In genomic region chr1:83998205-83998598, GRCh38 we compare ENCODE assay signal across 8 cellular contexts. TPM values are rescaled to one million over a fixed set of nuclear protein-coding genes. Genes with fewer than 3 reads are reported as not detected.
DNase-seq lines count a peak whose midpoint lies in the region; ATAC-seq and TF ChIP-seq lines count a peak whose summit lies in the region.

No MANE protein-coding gene starts in this region.

- BruUV-seq in Caco-2 (replicated peaks; lab: Mats Ljungman, UMichigan), result no TSS peak

- H3K4me1 Mint-ChIP-seq in Caco-2 (ENCODE audit: low read depth, unreplicated experiment) (no peaks in the 10 kb centered on the region), natural killer cell (peaks cover 12 to 14% of the 10 kb centered on the region in 2 donors)

- H3K27me3 Mint-ChIP-seq in Caco-2 (ENCODE audit: insufficient read depth, unreplicated experiment) (peaks cover 7% of the 10 kb centered on the region), natural killer cell (ENCODE audit: low read depth in 2 of 2) (peaks cover 46 to 77% of the 10 kb centered on the region in 2 donors)

- H3K36me3 ChIP-seq in Caco-2 (ENCODE audit: control insufficient read depth, insufficient read depth, low read length), result no peaks in the 10 kb centered on the region

- H3K27ac ChIP-seq in coronary artery, result peak overlapping the region; percentile 96 to 98

- H3K36me3 Mint-ChIP-seq in Caco-2 (ENCODE audit: insufficient read depth, unreplicated experiment), result no peaks in the 10 kb centered on the region
- H3K36me3 Mint-ChIP-seq in natural killer cell, result no peaks in the 10 kb centered on the region

- no peaks in the 10 kb centered on the region; the same call in 1 of the 2 replicates for H3K27me3 ChIP-seq in Caco-2 (replicated peaks; ENCODE audit: control insufficient read depth, insufficient read depth, low read length)

- H3K9me3 Mint-ChIP-seq in Caco-2 (ENCODE audit: unreplicated experiment) (no peaks in the 10 kb centered on the region), natural killer cell (no peaks in the 10 kb centered on the region)

- POLR2A ChIA-PET in Caco-2 (lab: Charles Lee), result interaction anchor here (0.5 to 0.6 kb wide), 2 partner anchors 40 to 840 kb away, joined by 3 to 4 read pairs; no protein-coding TSS in a partner anchor

- peak in 2 of 3 donors; percentile 10 for ATAC-seq in natural killer cell
- ATAC-seq in HG03139 (IDR thresholded peaks at IDR 0.05; ENCODE audit: unreplicated experiment), result no peak

- H3K4me3 Mint-ChIP-seq in Caco-2 (ENCODE audit: unreplicated experiment) (peak overlapping the region; percentile 68), natural killer cell (peak overlapping the region; percentile 88)

- intact Hi-C loops in Caco-2 (cut with micrococcal nuclease; ENCODE audit: unreplicated experiment) (loop anchor here (2.0 kb wide), 1 partner anchor 81 kb away; no protein-coding TSS in a partner anchor), natural killer cell (cut with micrococcal nuclease) (no loop called here)

- TF ChIP-seq CTCF in Caco-2 (IDR thresholded peaks at IDR 0.05; ENCODE audit: insufficient read depth in 1 of 2, low read depth in 1 of 2, low read length in 1 of 2, severe bottlenecking in 1 of 2, unreplicated experiment in 1 of 2) (no peak), coronary artery (IDR thresholded peaks at IDR 0.05) (no peak), natural killer cell (IDR thresholded peaks at IDR 0.05) (no peak)

- CTCF ChIA-PET in Caco-2 (lab: Charles Lee), result interaction anchor here (0.6 kb wide), 1 partner anchor 605 kb away, joined by 3 read pairs; no protein-coding TSS in a partner anchor

- H3K4me3 ChIP-seq in Caco-2 (ENCODE audit: low read depth, low read length) (no peak overlapping the region), coronary artery (peak overlapping the region; percentile 100)

- H3K27ac Mint-ChIP-seq in Caco-2 (ENCODE audit: unreplicated experiment) (no peak overlapping the region), natural killer cell (peak overlapping the region in 1 of 2 donors; percentile 74)

- H3K4me1 ChIP-seq in Caco-2, result no peaks in the 10 kb centered on the region

- no peaks in the 10 kb centered on the region for H3K9me3 ChIP-seq in Caco-2

- DNase-seq in Caco-2, result no peak
- peak; percentile 30 for DNase-seq in NCI-H2227 treated with DMSO at 0.1 percent for 48 hours (lab: John Stamatoyannopoulos, UW)
- DNase-seq in coronary artery (ENCODE audit: low spot score), result no peak
- DNase-seq in natural killer cell, result no peak
- no peak for DNase-seq in mucosa of gallbladder (ENCODE audit: low spot score)
- no peak for DNase-seq in activated CD8-positive, alpha-beta memory T cell treated with anti-CD3 and anti-CD28 coated beads, Interleukin-2, amount 50 U/mL, for 4 hours
- DNase-seq in activated CD4-positive, alpha-beta T cell treated with anti-CD3 and anti-CD28 coated beads, Interleukin-2, amount 50 U/mL, for 1 hour, result no peak

RNA-seq across cellular contexts. Expression of gene TTLL7, which starts 0.7 kb away (rescaled TPM):
- total RNA-seq in Caco-2 (2022) (0.56 and 0.75 TPM in 2 replicates), natural killer cell (1 to 10 TPM in 1 of 3 donors, under 1 TPM in 2; 0.21 to 4.4 (median 0.25) TPM), mucosa of gallbladder (58.0 TPM)

Comparison
In these comparisons a context has a peak if more than half of its experiments do, and no peak if none do; other contexts are left out.
1. RNA of gene TTLL7, which starts 0.7 kb away (total RNA-seq): 58.0 TPM in mucosa of gallbladder (single experiment); 0.56 to 0.75 TPM in Caco-2 and 0.21 to 4.4 TPM in natural killer cell; every median in the first group is over 10 times any median in the second.